ENCODE assay signal across 10 cellular contexts in the genomic region with DNA sequence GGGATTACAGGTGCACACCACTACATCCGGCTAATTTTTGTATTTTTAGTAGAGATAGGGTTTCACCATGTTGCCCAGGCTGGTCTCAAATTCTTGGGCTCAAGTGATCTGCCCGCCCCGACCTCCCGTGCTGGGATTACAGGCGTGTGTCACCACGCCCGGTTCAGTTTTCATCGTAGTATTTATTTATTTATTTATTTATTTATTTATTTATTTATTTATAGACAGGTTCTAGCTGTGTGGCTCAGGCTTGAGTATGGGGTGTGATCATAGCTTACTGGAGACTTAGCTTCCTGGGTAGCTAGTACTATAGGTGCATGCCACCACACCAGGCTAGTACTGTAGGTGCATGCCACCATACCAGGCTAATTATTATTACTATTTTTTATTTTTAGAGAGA.
"Had no signal": no experiment of that assay in that cellular context is flagged by ENCODE, and none has a peak within 500 bp of the region (broad histone marks: within the 10 kb centered on the region; RNA-seq: fewer than 3 reads in every experiment).

No MANE protein-coding gene starts in this region.

- H3K4me1 ChIP-seq: SJCRH30 had no signal

- H3K4me2 ChIP-seq: PC-9 had no signal

- H3K4me3 ChIP-seq: MG63, PC-9, SJCRH30, SK-N-MC had no signal

- DNase-seq: NCI-H187, NCI-H524 treated with DMSO at 0.1 percent for 48 hours, NCI-H774, SIG-M5 had no signal

- H3K27ac ChIP-seq: PC-9, RWPE1, SJCRH30, SK-N-MC had no signal

- FAIRE-seq: RCC 7860 had no signal

- H3K9me3 ChIP-seq: MG63, SJCRH30 had no signal
